Comparison of ENCODE assay signal across 1 cellular context in the genomic region with DNA sequence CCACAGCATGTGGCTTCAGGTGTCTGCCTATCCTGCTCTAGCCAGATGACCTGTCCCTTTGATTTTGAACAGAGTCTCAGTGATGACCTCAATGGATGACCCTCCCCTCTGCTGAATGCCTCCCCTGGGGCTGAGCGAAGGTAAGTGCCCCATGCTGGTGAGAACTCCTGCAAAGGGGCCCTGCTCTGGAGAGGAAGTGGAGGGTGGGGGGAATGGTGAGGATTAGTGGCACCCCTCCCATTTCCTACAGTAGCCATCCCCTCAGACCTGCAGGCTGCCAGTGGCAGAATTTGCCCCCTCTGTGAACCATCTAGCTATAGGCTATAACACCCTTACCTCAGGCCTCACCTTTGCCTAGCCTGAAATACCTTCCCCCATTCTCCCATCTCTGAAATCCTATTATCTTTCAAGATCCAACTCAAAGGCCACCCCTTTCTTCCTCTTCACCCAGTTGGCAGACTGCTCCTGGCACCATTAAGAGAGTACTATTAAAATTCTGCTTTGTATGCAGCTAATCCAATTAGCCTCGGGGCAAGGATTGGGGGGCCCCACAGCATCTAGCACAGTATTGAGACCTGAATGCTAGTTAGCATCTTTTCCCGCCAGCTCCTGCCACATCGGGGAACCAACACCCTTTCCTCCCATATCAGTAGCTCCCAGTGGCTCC.
TF ChIP-seq lines count a peak whose summit lies in the region.

No MANE protein-coding gene starts in this region.

TF ChIP-seq in H1, 55 proteins besides CTCF, POLR2A, EP300 and RAD21:
- no peak for TF ChIP-seq PHF8 (conservative IDR thresholded peaks at IDR 0.05; ENCODE audit: low read depth, low read length)
- TF ChIP-seq, protein P1, sequence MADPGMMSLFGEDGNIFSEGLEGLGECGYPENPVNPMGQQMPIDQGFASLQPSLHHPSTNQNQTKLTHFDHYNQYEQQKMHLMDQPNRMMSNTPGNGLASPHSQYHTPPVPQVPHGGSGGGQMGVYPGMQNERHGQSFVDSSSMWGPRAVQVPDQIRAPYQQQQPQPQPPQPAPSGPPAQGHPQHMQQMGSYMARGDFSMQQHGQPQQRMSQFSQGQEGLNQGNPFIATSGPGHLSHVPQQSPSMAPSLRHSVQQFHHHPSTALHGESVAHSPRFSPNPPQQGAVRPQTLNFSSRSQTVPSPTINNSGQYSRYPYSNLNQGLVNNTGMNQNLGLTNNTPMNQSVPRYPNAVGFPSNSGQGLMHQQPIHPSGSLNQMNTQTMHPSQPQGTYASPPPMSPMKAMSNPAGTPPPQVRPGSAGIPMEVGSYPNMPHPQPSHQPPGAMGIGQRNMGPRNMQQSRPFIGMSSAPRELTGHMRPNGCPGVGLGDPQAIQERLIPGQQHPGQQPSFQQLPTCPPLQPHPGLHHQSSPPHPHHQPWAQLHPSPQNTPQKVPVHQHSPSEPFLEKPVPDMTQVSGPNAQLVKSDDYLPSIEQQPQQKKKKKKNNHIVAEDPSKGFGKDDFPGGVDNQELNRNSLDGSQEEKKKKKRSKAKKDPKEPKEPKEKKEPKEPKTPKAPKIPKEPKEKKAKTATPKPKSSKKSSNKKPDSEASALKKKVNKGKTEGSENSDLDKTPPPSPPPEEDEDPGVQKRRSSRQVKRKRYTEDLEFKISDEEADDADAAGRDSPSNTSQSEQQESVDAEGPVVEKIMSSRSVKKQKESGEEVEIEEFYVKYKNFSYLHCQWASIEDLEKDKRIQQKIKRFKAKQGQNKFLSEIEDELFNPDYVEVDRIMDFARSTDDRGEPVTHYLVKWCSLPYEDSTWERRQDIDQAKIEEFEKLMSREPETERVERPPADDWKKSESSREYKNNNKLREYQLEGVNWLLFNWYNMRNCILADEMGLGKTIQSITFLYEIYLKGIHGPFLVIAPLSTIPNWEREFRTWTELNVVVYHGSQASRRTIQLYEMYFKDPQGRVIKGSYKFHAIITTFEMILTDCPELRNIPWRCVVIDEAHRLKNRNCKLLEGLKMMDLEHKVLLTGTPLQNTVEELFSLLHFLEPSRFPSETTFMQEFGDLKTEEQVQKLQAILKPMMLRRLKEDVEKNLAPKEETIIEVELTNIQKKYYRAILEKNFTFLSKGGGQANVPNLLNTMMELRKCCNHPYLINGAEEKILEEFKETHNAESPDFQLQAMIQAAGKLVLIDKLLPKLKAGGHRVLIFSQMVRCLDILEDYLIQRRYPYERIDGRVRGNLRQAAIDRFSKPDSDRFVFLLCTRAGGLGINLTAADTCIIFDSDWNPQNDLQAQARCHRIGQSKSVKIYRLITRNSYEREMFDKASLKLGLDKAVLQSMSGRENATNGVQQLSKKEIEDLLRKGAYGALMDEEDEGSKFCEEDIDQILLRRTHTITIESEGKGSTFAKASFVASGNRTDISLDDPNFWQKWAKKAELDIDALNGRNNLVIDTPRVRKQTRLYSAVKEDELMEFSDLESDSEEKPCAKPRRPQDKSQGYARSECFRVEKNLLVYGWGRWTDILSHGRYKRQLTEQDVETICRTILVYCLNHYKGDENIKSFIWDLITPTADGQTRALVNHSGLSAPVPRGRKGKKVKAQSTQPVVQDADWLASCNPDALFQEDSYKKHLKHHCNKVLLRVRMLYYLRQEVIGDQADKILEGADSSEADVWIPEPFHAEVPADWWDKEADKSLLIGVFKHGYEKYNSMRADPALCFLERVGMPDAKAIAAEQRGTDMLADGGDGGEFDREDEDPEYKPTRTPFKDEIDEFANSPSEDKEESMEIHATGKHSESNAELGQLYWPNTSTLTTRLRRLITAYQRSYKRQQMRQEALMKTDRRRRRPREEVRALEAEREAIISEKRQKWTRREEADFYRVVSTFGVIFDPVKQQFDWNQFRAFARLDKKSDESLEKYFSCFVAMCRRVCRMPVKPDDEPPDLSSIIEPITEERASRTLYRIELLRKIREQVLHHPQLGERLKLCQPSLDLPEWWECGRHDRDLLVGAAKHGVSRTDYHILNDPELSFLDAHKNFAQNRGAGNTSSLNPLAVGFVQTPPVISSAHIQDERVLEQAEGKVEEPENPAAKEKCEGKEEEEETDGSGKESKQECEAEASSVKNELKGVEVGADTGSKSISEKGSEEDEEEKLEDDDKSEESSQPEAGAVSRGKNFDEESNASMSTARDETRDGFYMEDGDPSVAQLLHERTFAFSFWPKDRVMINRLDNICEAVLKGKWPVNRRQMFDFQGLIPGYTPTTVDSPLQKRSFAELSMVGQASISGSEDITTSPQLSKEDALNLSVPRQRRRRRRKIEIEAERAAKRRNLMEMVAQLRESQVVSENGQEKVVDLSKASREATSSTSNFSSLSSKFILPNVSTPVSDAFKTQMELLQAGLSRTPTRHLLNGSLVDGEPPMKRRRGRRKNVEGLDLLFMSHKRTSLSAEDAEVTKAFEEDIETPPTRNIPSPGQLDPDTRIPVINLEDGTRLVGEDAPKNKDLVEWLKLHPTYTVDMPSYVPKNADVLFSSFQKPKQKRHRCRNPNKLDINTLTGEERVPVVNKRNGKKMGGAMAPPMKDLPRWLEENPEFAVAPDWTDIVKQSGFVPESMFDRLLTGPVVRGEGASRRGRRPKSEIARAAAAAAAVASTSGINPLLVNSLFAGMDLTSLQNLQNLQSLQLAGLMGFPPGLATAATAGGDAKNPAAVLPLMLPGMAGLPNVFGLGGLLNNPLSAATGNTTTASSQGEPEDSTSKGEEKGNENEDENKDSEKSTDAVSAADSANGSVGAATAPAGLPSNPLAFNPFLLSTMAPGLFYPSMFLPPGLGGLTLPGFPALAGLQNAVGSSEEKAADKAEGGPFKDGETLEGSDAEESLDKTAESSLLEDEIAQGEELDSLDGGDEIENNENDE (IDR thresholded peaks at IDR 0.05; ENCODE audit: insufficient replicate concordance, low read length): no peak
- TF ChIP-seq SP4 (IDR thresholded peaks at IDR 0.05; ENCODE audit: low read length): no peak
- no peak for TF ChIP-seq SIRT6 (IDR thresholded peaks at IDR 0.05; ENCODE audit: low read length)
- no peak for TF ChIP-seq CHD1 (IDR thresholded peaks at IDR 0.05; ENCODE audit: low read depth, low read length)
- TF ChIP-seq JUN (IDR thresholded peaks at IDR 0.05; ENCODE audit: low read depth, low read length): no peak
- no peak for TF ChIP-seq EGR1 (IDR thresholded peaks at IDR 0.05; ENCODE audit: borderline replicate concordance, low read depth, low read length)
- no peak for TF ChIP-seq SUZ12 (IDR thresholded peaks at IDR 0.05; ENCODE audit: low read length)
- TF ChIP-seq ZNF274 (IDR thresholded peaks at IDR 0.05; ENCODE audit: borderline replicate concordance, extremely low read depth, low read length): no peak
- TF ChIP-seq NANOG (IDR thresholded peaks at IDR 0.05; ENCODE audit: insufficient read depth, low read depth, low read length, poor library complexity, severe bottlenecking): no peak
- TF ChIP-seq HDAC2 (IDR thresholded peaks at IDR 0.05; ENCODE audit: borderline replicate concordance in 1 of 2, low read depth in 2 of 2, low read length in 2 of 2): no peak
- no peak for TF ChIP-seq BRCA1 (IDR thresholded peaks at IDR 0.05; ENCODE audit: low read depth, low read length)
- TF ChIP-seq POLR2AphosphoS5 (IDR thresholded peaks at IDR 0.05; ENCODE audit: low read depth, low read length): no peak
- TF ChIP-seq TBP (IDR thresholded peaks at IDR 0.05; ENCODE audit: low read depth, low read length): no peak
